In the genomic region with DNA sequence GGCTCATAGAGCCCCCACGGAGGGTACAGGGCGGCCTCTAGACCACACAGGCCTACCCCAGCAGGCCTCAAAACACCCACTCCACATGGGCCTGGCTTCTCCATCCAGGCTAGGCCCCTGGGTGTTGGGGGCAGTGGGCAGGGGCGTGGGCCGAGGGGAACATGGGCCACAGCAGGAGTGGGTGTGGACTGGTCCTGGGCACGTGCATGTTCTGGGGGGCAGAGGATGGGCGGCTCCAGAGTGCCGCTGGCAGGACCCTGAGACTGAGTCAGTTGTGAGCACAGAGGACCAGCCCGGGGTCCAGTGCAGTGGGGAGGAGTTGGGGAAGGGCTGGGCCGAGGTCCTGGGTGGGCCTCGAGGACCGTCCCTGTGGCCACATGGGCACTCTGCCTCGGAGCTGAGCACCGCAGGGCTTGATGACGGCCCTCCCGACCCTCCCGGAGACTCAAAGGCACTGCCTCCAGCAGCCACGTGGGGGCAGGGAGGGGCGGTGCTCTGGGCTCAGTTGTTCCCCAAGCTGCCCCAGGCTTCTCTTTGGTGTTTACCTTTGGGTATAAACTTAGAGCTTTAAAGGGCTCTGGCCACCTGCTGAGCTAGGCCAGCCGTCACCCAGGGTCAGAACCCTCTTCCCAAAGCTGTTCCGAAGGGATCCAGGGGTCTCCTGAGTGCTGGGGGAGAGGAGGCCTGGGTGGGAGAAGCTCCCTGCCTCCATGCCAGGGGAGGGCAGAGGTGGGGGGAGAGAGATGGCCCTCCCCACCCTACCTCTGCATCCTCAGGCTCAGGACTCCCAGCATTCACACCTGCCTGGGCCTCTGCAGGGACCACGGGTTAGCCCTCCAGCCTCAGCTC, we compare ENCODE assay signal across 8 cellular contexts.
DNase-seq lines count a peak whose midpoint lies in the region; ATAC-seq and TF ChIP-seq lines count a peak whose summit lies in the region.

No MANE protein-coding gene starts in this region.

- no peak overlapping the region for H3K4me3 Mint-ChIP-seq in neural crest cell

- intact Hi-C loops in upper lobe of right lung (cut with DNase I): loop anchor here (10.0 kb wide), 1 partner anchor 117 kb away; a partner anchor contains a TSS

- no peaks in the 10 kb centered on the region for H3K27me3 Mint-ChIP-seq in neural crest cell (ENCODE audit: low read depth)

- H3K36me3 ChIP-seq in esophagus (ENCODE audit: control insufficient read depth in 2 of 2, insufficient read depth in 2 of 2, low read length in 1 of 2) (peaks cover 4 to 23% of the 10 kb centered on the region in 2 donors), upper lobe of right lung (peaks cover 30% of the 10 kb centered on the region)

- 33 to 37% methylated on average over 21 of the region's 21 CpGs for WGBS in esophagus, 2 donors

- no peaks in the 10 kb centered on the region for H3K9me3 ChIP-seq in esophagus (ENCODE audit: control insufficient read depth in 2 of 2, insufficient read depth in 1 of 2, low read depth in 1 of 2, low read length in 1 of 2)
- no peaks in the 10 kb centered on the region for H3K9me3 ChIP-seq in upper lobe of right lung

- H3K27me3 ChIP-seq in esophagus (ENCODE audit: control insufficient read depth in 1 of 2, insufficient read depth in 2 of 2, low read length in 2 of 2): no peaks in the 10 kb centered on the region
- H3K27me3 ChIP-seq in upper lobe of right lung: no peaks in the 10 kb centered on the region

- no peak overlapping the region for H3K27ac Mint-ChIP-seq in neural crest cell (ENCODE audit: unreplicated experiment)

- in situ Hi-C loops in GM13976 (cut with MboI; ENCODE audit: low sequenced_read_pairs, unreplicated experiment): no loop called here

- DNase-seq in GM13976 (ENCODE audit: low spot score) (peak; percentile 69), NCI-H82 (lab: John Stamatoyannopoulos, UW) (peak; percentile 89), activated T-cell treated with anti-CD3 and anti-CD28 coated beads for 1 hour (ENCODE audit: low read depth) (peak; percentile 59), neural crest cell (ENCODE audit: low read depth, low spot score) (peak; percentile 59), upper lobe of right lung (no peak), putamen (ENCODE audit: low spot score) (no peak)

- peaks cover 0 to 15% of the 10 kb centered on the region in 2 donors for H3K4me1 ChIP-seq in esophagus (ENCODE audit: control insufficient read depth in 2 of 2, insufficient read depth in 2 of 2, low read length in 1 of 2)
- peaks cover 47% of the 10 kb centered on the region for H3K4me1 ChIP-seq in upper lobe of right lung

- peak overlapping the region; percentile 70 to 78 for H3K27ac ChIP-seq in esophagus (ENCODE audit: low read depth in 2 of 2, low read length in 1 of 2)
- H3K27ac ChIP-seq in upper lobe of right lung: peak overlapping the region; percentile 73

- no peaks in the 10 kb centered on the region for H3K9me3 Mint-ChIP-seq in neural crest cell

- TF ChIP-seq CTCF in GM13976 (IDR thresholded peaks at IDR 0.05; ENCODE audit: borderline replicate concordance, control extremely low read depth, extremely low read depth, insufficient read depth, missing control alignments): no peak
- peak; percentile 61 for TF ChIP-seq CTCF in neural crest cell (conservative IDR thresholded peaks at IDR 0.05)
- TF ChIP-seq CTCF in upper lobe of right lung (IDR thresholded peaks at IDR 0.05): peak; percentile 45

- H3K4me3 ChIP-seq in esophagus (ENCODE audit: low read depth in 1 of 2, low read length in 2 of 2) (no peak overlapping the region), upper lobe of right lung (no peak overlapping the region)

- peaks cover 5% of the 10 kb centered on the region for H3K4me1 Mint-ChIP-seq in neural crest cell

- peak; percentile 40 for ATAC-seq in upper lobe of right lung
- no peak for ATAC-seq in HG03432 (IDR thresholded peaks at IDR 0.05; ENCODE audit: unreplicated experiment)

- peaks cover 9% of the 10 kb centered on the region for H3K36me3 Mint-ChIP-seq in neural crest cell (ENCODE audit: low read depth)

Comparison
In these comparisons a context has a peak if more than half of its experiments do, and no peak if none do; other contexts are left out.
1. DNase-seq: peak in GM13976 (single experiment), NCI-H82 (single experiment), activated T-cell treated with anti-CD3 and anti-CD28 coated beads for 1 hour (single experiment) and neural crest cell (single experiment); none in upper lobe of right lung (single experiment) and putamen (single experiment).